Comparison of ENCODE assay signal across 8 cellular contexts in the genomic region with DNA sequence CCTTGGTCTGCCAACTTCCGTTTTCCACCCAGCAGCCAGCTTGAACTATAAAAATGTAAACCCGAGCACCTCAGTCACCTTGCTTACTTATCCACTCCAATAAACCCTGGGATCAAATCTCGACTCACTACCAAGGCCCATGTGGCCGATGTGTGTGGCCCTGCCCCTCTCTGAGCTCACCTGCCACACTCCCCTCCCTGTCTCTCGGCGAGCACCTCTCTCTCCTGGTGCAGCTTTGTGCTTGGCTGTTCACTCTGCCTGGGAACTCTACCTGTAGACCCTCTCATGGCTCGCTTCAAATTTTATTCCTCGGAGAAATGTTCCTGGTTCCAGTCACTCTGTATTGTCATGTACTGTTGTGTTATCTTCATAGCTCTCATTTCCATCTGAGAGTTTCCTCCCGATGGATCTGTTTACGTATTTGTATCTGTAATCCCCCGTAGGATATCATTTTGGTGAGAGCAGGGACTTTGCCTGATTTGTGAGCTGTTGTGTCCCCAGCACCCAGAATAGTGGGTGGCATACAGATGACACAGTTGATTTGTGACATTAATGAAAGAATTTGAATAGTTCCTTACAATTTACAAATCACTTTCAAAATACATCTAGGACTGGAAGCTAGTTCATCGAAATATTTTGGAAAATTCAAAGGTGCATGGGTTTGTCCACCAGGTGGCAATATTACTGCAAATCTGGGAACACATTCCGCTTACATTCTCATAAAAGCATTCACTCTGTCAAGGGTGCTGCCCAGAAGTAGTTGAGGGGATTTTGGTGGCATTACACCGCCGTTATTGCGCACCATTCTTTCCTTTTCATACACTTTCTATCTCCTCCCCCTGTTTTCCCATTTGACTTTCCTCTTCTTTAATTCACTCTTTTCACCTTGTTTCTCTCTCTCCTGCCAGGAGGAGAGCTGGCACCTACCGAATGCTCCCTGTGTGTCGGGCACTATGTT.
DNase-seq lines count a peak whose midpoint lies in the region; ATAC-seq and TF ChIP-seq lines count a peak whose summit lies in the region.

No MANE protein-coding gene starts in this region.

- POLR2A ChIA-PET in PC-9 (lab: Charles Lee; ENCODE audit: unreplicated experiment): interaction anchor here (0.5 to 1.4 kb wide), 13 partner anchors 12 to 765 kb away, joined by 3 to 16 read pairs (median 4); a partner anchor contains a TSS

- H3K9me3 ChIP-seq in PC-9 (ENCODE audit: insufficient read depth, low read depth) (no peaks in the 10 kb centered on the region), endocrine pancreas (ENCODE audit: control insufficient read depth, low read length) (no peaks in the 10 kb centered on the region)

- BruUV-seq in PC-9 (replicated peaks; lab: Mats Ljungman, UMichigan): no TSS peak

- H4K20me1 ChIP-seq in PC-9 (ENCODE audit: insufficient read depth): no peaks in the 10 kb centered on the region

- peak; percentile 91 for TF ChIP-seq CTCF in PC-9 (conservative IDR thresholded peaks at IDR 0.05)

- peak overlapping the region; percentile 41 for H3K4me2 ChIP-seq in PC-9

- DNase-seq in Daoy (ENCODE audit: low read depth) (peak; percentile 71), HuH-7 (ENCODE audit: low spot score) (peak; percentile 71), PC-9 (peak; percentile 54 to 77), middle frontal gyrus (ENCODE audit: extremely low spot score, low spot score) (peak; percentile 47)
- DNase-seq in stimulated activated CD4-positive, alpha-beta T cell treated with anti-CD3 and anti-CD28 coated beads, Interleukin-4, amount 100 ng/mL, for 4 hours: no peak

- no peak overlapping the region for H2AFZ ChIP-seq in PC-9

- CTCF ChIA-PET in PC-9 (lab: Charles Lee): interaction anchor here (0.7 to 3.2 kb wide), 15 partner anchors 10 to 1208 kb away, joined by 3 to 39 read pairs (median 4); a partner anchor contains a TSS

- H3K79me2 ChIP-seq in PC-9 (ENCODE audit: low read depth): no peaks in the 10 kb centered on the region

- no peaks in the 10 kb centered on the region for H3K27me3 ChIP-seq in PC-9 (ENCODE audit: insufficient read depth, low read depth)
- H3K27me3 ChIP-seq in endocrine pancreas (ENCODE audit: control insufficient read depth, insufficient read depth, low read length): no peaks in the 10 kb centered on the region

- H3K27ac ChIP-seq in PC-9: no peak overlapping the region

- ATAC-seq in HG02678 (IDR thresholded peaks at IDR 0.05; ENCODE audit: unreplicated experiment) (no peak), esophagus mucosa (no peak)

- intact Hi-C loops in PC-9 (cut with micrococcal nuclease; ENCODE audit: unreplicated experiment): loop anchor here (1.0 to 10.0 kb wide), 5 partner anchors 19 to 1019 kb away; a partner anchor contains a TSS

- no peaks in the 10 kb centered on the region for H3K9me2 ChIP-seq in PC-9 (ENCODE audit: insufficient read depth)

- H3K9ac ChIP-seq in endocrine pancreas (ENCODE audit: control insufficient read depth, insufficient read depth, low read length): no peak overlapping the region

- H3K36me3 ChIP-seq in PC-9 (ENCODE audit: low read depth): no peaks in the 10 kb centered on the region
- H3K36me3 ChIP-seq in endocrine pancreas (ENCODE audit: control insufficient read depth, insufficient read depth, low read length): no peaks in the 10 kb centered on the region

- peaks cover 49% of the 10 kb centered on the region for H3K4me1 ChIP-seq in PC-9 (replicated peaks; ENCODE audit: insufficient read depth)
- H3K4me1 ChIP-seq in endocrine pancreas (ENCODE audit: control insufficient read depth, insufficient read depth, low read length): no peaks in the 10 kb centered on the region

- H3F3A ChIP-seq in PC-9 (ENCODE audit: insufficient read depth, low read depth): peaks cover 29% of the 10 kb centered on the region

- H3K4me3 ChIP-seq in PC-9 (no peak overlapping the region), endocrine pancreas (ENCODE audit: control insufficient read depth, insufficient read depth, low read length) (peak overlapping the region; percentile 68)

Comparison
In these comparisons a context has a peak if more than half of its experiments do, and no peak if none do; other contexts are left out.
1. DNase-seq: peak in Daoy (single experiment), HuH-7 (single experiment), PC-9 (2 of 2) and middle frontal gyrus (single experiment); none in stimulated activated CD4-positive, alpha-beta T cell treated with anti-CD3 and anti-CD28 coated beads, Interleukin-4, amount 100 ng/mL, for 4 hours (0 of 2).